14 cellular contexts compared by ENCODE assay signal in the genomic region with DNA sequence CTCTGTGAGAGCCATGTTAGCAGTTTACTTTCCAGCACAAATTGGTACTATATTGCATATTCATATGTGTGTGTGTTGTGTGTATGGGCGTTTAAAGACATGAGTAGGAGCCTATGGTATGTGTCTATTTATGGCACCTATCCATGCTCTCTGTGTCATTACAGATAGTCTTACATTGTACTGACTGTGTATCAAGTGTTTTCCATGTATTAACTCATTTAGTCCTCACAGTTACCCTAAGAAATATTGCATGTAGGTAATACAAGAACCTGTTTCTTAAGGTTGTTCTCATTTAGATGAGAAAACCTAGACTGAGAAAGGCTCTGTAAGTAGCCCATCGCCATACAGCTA. TPM values are rescaled to one million over a fixed set of nuclear protein-coding genes. Genes with fewer than 3 reads are reported as not detected.
DNase-seq lines count a peak whose midpoint lies in the region; ATAC-seq and TF ChIP-seq lines count a peak whose summit lies in the region.
"Had no signal": no experiment of that assay in that cellular context is flagged by ENCODE, and none has a peak within 500 bp of the region (broad histone marks: within the 10 kb centered on the region; RNA-seq: fewer than 3 reads in every experiment).

No MANE protein-coding gene starts in this region.

- no peaks in the 10 kb centered on the region for H3K27me3 ChIP-seq in OCI-LY1 (ENCODE audit: insufficient read depth, low read length)
- H3K27me3 ChIP-seq: MG63, spleen had no signal

- H3K4me3 ChIP-seq in OCI-LY1 (ENCODE audit: low read depth, low read length, poor library complexity, severe bottlenecking), result no peak overlapping the region

- H3K27ac Mint-ChIP-seq in activated CD8-positive, alpha-beta memory T cell treated with anti-CD3 and anti-CD28 coated beads, Interleukin-2, amount 10 ng/mL, durations not matched to agents 7 days and 5 days, result peak overlapping the region; percentile 24
- H3K27ac Mint-ChIP-seq in chondrocyte (ENCODE audit: unreplicated experiment), result no peak overlapping the region
- H3K27ac Mint-ChIP-seq in osteocyte (ENCODE audit: unreplicated experiment), result no peak overlapping the region

- H3F3A ChIP-seq in OCI-LY1 (ENCODE audit: insufficient read depth, low read length), result no peaks in the 10 kb centered on the region

- H3K9me3 Mint-ChIP-seq in activated CD8-positive, alpha-beta memory T cell treated with anti-CD3 and anti-CD28 coated beads, Interleukin-2, amount 10 ng/mL, durations not matched to agents 7 days and 5 days (ENCODE audit: low read depth), result peaks cover 3% of the 10 kb centered on the region
- no peaks in the 10 kb centered on the region for H3K9me3 Mint-ChIP-seq in chondrocyte (ENCODE audit: low read depth)
- no peaks in the 10 kb centered on the region for H3K9me3 Mint-ChIP-seq in osteocyte (ENCODE audit: unreplicated experiment)

- peak overlapping the region; percentile 97; the same call in 1 of the 2 replicates for H3K4me2 ChIP-seq in OCI-LY1 (ENCODE audit: low read length)

- peak overlapping the region; percentile 98 for H3K4me3 Mint-ChIP-seq in activated CD8-positive, alpha-beta memory T cell treated with anti-CD3 and anti-CD28 coated beads, Interleukin-2, amount 10 ng/mL, durations not matched to agents 7 days and 5 days
- H3K4me3 Mint-ChIP-seq in chondrocyte (ENCODE audit: unreplicated experiment), result peak overlapping the region; percentile 97
- peak overlapping the region; percentile 52 for H3K4me3 Mint-ChIP-seq in osteocyte (ENCODE audit: unreplicated experiment)

- peaks cover 28% of the 10 kb centered on the region for H3K4me1 Mint-ChIP-seq in activated CD8-positive, alpha-beta memory T cell treated with anti-CD3 and anti-CD28 coated beads, Interleukin-2, amount 10 ng/mL, durations not matched to agents 7 days and 5 days
- H3K4me1 Mint-ChIP-seq in chondrocyte (ENCODE audit: low read depth), result peaks cover 22% of the 10 kb centered on the region
- peaks cover 16% of the 10 kb centered on the region for H3K4me1 Mint-ChIP-seq in osteocyte (ENCODE audit: unreplicated experiment)

- no peaks in the 10 kb centered on the region for H3K9me3 ChIP-seq in OCI-LY1 (ENCODE audit: low read length)
- H3K9me3 ChIP-seq: MG63, spleen had no signal

- peaks cover 20% of the 10 kb centered on the region for H3K36me3 Mint-ChIP-seq in activated CD8-positive, alpha-beta memory T cell treated with anti-CD3 and anti-CD28 coated beads, Interleukin-2, amount 10 ng/mL, durations not matched to agents 7 days and 5 days
- H3K36me3 Mint-ChIP-seq in chondrocyte (ENCODE audit: low read depth) (peaks cover 8% of the 10 kb centered on the region), osteocyte (ENCODE audit: unreplicated experiment) (peaks cover 18% of the 10 kb centered on the region)

- H3K4me1 ChIP-seq in OCI-LY1 (ENCODE audit: insufficient read depth, low read length, severe bottlenecking), result peaks cover 17% of the 10 kb centered on the region

- H3K9ac ChIP-seq in OCI-LY1 (ENCODE audit: low read length), result no peak overlapping the region

- no peak overlapping the region for H3K27ac ChIP-seq in OCI-LY1 (ENCODE audit: low read depth, low read length, poor library complexity, severe bottlenecking)

- no peaks in the 10 kb centered on the region for H3K9me2 ChIP-seq in OCI-LY1 (ENCODE audit: low read depth, low read length)

- CTCF ChIA-PET in activated CD8-positive, alpha-beta memory T cell treated with anti-CD3 and anti-CD28 coated beads, Interleukin-2, amount 10 ng/mL, durations not matched to agents 7 days and 5 days (lab: Charles Lee), result interaction anchor here (0.6 to 2.3 kb wide), 3 partner anchors 11 to 19 kb away, joined by 3 to 8 read pairs (median 7); no protein-coding TSS in a partner anchor

- H3K27me3 Mint-ChIP-seq in activated CD8-positive, alpha-beta memory T cell treated with anti-CD3 and anti-CD28 coated beads, Interleukin-2, amount 10 ng/mL, durations not matched to agents 7 days and 5 days, result no peaks in the 10 kb centered on the region
- H3K27me3 Mint-ChIP-seq in chondrocyte (ENCODE audit: low read depth), result no peaks in the 10 kb centered on the region
- H3K27me3 Mint-ChIP-seq in osteocyte (ENCODE audit: unreplicated experiment), result no peaks in the 10 kb centered on the region

- H2AFZ ChIP-seq in OCI-LY1 (ENCODE audit: low read length), result no peak overlapping the region

- no peak for ATAC-seq in activated CD8-positive, alpha-beta memory T cell treated with anti-CD3 and anti-CD28 coated beads, Interleukin-2, amount 10 ng/mL, durations not matched to agents 7 days and 5 days
- no peak for ATAC-seq in HG02678 (IDR thresholded peaks at IDR 0.05; ENCODE audit: unreplicated experiment)

- peaks cover 31% of the 10 kb centered on the region for H3K36me3 ChIP-seq in OCI-LY1 (ENCODE audit: insufficient read depth, low read length)

- no peaks in the 10 kb centered on the region for H4K20me1 ChIP-seq in OCI-LY1 (ENCODE audit: insufficient read depth, low read length)

- TF ChIP-seq CTCF in OCI-LY1 (IDR thresholded peaks at IDR 0.05; ENCODE audit: low read length) (no peak), chondrocyte (IDR thresholded peaks at IDR 0.05) (no peak), osteocyte (IDR thresholded peaks at IDR 0.05) (no peak)

- no peaks in the 10 kb centered on the region; the same call in 1 of the 2 replicates for H3K79me2 ChIP-seq in OCI-LY1 (ENCODE audit: insufficient read depth, low read length)

- DNase-seq in activated CD8-positive, alpha-beta memory T cell treated with anti-CD3 and anti-CD28 coated beads, Interleukin-2, amount 10 ng/mL, durations not matched to agents 7 days and 5 days, result no peak
- DNase-seq in activated CD8-positive, alpha-beta memory T cell treated with anti-CD3 and anti-CD28 coated beads for 24 hours, result no peak
- DNase-seq in chondrocyte (ENCODE audit: low spot score) (no peak), osteocyte (ENCODE audit: extremely low spot score, unreplicated experiment) (no peak), NCI-H2081 treated with DMSO at 0.1 percent for 48 hours (lab: John Stamatoyannopoulos, UW) (no peak)
- no peak for DNase-seq in stimulated activated naive CD4-positive, alpha-beta T cell (lab: John Stamatoyannopoulos, UW)
- DNase-seq: ACHN, MG63, NCI-H226 had no signal

RNA-seq across cellular contexts. Expression of a gene that starts 1.6 kb away (rescaled TPM):
- total RNA-seq in activated CD8-positive, alpha-beta memory T cell treated with anti-CD3 and anti-CD28 coated beads, Interleukin-2, amount 10 ng/mL, durations not matched to agents 7 days and 5 days, result 10 to 100 TPM; 21.1 to 29.0 TPM
- total RNA-seq in chondrocyte, result 31.6 to 35.7 TPM (median 32.2 TPM) in 3 replicates
- total RNA-seq in osteocyte, result 31.6 and 36.5 TPM in 2 replicates

RNA-seq across cellular contexts. Expression of a gene that starts 7.5 kb away (rescaled TPM):
- total RNA-seq in activated CD8-positive, alpha-beta memory T cell treated with anti-CD3 and anti-CD28 coated beads, Interleukin-2, amount 10 ng/mL, durations not matched to agents 7 days and 5 days, result not detected
- total RNA-seq in chondrocyte (not detected in 3 replicates), osteocyte (not detected in 2 replicates)
- total RNA-seq: endothelial cell of umbilical vein, RPMI7951 had no signal

RNA-seq across cellular contexts. Expression of a gene that starts 24.3 kb away (rescaled TPM):
- 10 to 100 TPM; 10.4 to 16.7 TPM for total RNA-seq in activated CD8-positive, alpha-beta memory T cell treated with anti-CD3 and anti-CD28 coated beads, Interleukin-2, amount 10 ng/mL, durations not matched to agents 7 days and 5 days
- total RNA-seq in chondrocyte, result 8.7 to 11.9 TPM (median 10.7 TPM) in 3 replicates
- 9.3 and 9.9 TPM in 2 replicates for total RNA-seq in osteocyte

RNA-seq across cellular contexts. Expression of a gene that starts 39.5 kb away (rescaled TPM):
- 10 to 100 TPM in 1 of 2 experiments, 1 to 10 TPM in 1; 9.7 to 12.1 TPM for total RNA-seq in activated CD8-positive, alpha-beta memory T cell treated with anti-CD3 and anti-CD28 coated beads, Interleukin-2, amount 10 ng/mL, durations not matched to agents 7 days and 5 days
- total RNA-seq in chondrocyte (10.1 to 11.8 TPM (median 11.3 TPM) in 3 replicates), osteocyte (16.8 and 19.9 TPM in 2 replicates)
